1 cellular context compared by ENCODE assay signal in genomic region chr1:109304221-109304915, GRCh38.
TF ChIP-seq lines count a peak whose summit lies in the region.

No MANE protein-coding gene starts in this region.

TF ChIP-seq in HepG2, 621 proteins besides CTCF, POLR2A, EP300 and RAD21:
- TF ChIP-seq ZNF737 (CRISPR knock-in tag; IDR thresholded peaks at IDR 0.05; ENCODE audit: borderline replicate concordance) (no peak), FOXK2 (IDR thresholded peaks at IDR 0.05) (no peak), ZNF558 (CRISPR knock-in tag; IDR thresholded peaks at IDR 0.05; ENCODE audit: borderline replicate concordance) (no peak), SAFB2 (CRISPR knock-in tag; IDR thresholded peaks at IDR 0.05; ENCODE audit: borderline replicate concordance, low read depth) (no peak)
TF ChIP-seq in HepG2: peak in this region for 0.
